7 cellular contexts compared by ENCODE assay signal in genomic region chr12:57581802-57582201, GRCh38. TPM values are rescaled to one million over a fixed set of nuclear protein-coding genes. Genes with fewer than 3 reads are reported as not detected.
"Had no signal": no experiment of that assay in that cellular context is flagged by ENCODE, and none has a peak within 500 bp of the region (broad histone marks: within the 10 kb centered on the region; RNA-seq: fewer than 3 reads in every experiment).

No MANE protein-coding gene starts in this region.

- H3K4me3 ChIP-seq: K562 had no signal

- ATAC-seq: HepG2, K562 had no signal

- H3K27ac ChIP-seq: HL-60 had no signal

- DNase-seq: IMR-90, KBM-7 had no signal

RNA-seq across cellular contexts. Expression of gene DTX3, which starts 22.8 kb away (rescaled TPM):
- total RNA-seq: HT-29 had no signal

RNA-seq across cellular contexts. Expression of gene KIF5A, which starts 32.0 kb away (rescaled TPM):
- total RNA-seq: HT-29, HT1080 had no signal
